In genomic region chrX:139204903-139205667, GRCh38 we compare ENCODE assay signal across 8 cellular contexts.
DNase-seq lines count a peak whose midpoint lies in the region; ATAC-seq and TF ChIP-seq lines count a peak whose summit lies in the region.

No MANE protein-coding gene starts in this region.

- ATAC-seq in omental fat pad (ENCODE audit: low FRiP score) (peak; percentile 49), HG02970 (IDR thresholded peaks at IDR 0.05; ENCODE audit: low FRiP score, unreplicated experiment) (no peak)

- no peaks in the 10 kb centered on the region for H4K20me1 ChIP-seq in SK-N-SH (ENCODE audit: insufficient read depth)

- TF ChIP-seq CTCF in SK-N-SH (IDR thresholded peaks at IDR 0.05) (no peak), foreskin fibroblast (IDR thresholded peaks at IDR 0.05; ENCODE audit: low read depth, low read length) (no peak), omental fat pad (IDR thresholded peaks at IDR 0.05) (no peak), GM20000 (IDR thresholded peaks at IDR 0.05; ENCODE audit: extremely low read depth, missing control alignments) (no peak)

- no peaks in the 10 kb centered on the region for H3F3A ChIP-seq in SK-N-SH (replicated peaks; ENCODE audit: insufficient read depth)

- H3K79me2 ChIP-seq in SK-N-SH (ENCODE audit: insufficient read depth): no peaks in the 10 kb centered on the region

- TF ChIP-seq EP300 in SK-N-SH (IDR thresholded peaks at IDR 0.05; ENCODE audit: borderline replicate concordance in 1 of 2, low read depth in 1 of 2, low read length in 1 of 2): no peak

- CTCF ChIA-PET in SK-N-SH (lab: Yijun Ruan, JAX): interaction anchor here (0.6 kb wide), 1 partner anchor 10 kb away, joined by 3 read pairs; no protein-coding TSS in a partner anchor

- no peaks in the 10 kb centered on the region for H3K9me2 ChIP-seq in SK-N-SH

- H2AFZ ChIP-seq in SK-N-SH (ENCODE audit: low read depth): 0 out of 2 replicates have a peak overlapping the region, but pooled peaks have one; percentile 46

- POLR2A ChIA-PET in SK-N-SH (lab: Yijun Ruan, JAX): no interaction called here

- H3K9ac ChIP-seq in SK-N-SH: no peak overlapping the region

- DNase-seq in activated gamma-delta T cell (lab: John Stamatoyannopoulos, UW) (peak; percentile 11), activated gamma-delta T cell treated with Interleukin-2 at 50 U/mL for 16 hours (no peak), SK-N-SH (peak; percentile 27), foreskin fibroblast (peak in 1 of 2 donors; percentile 19), omental fat pad (ENCODE audit: low spot score) (no peak), GM20000 (ENCODE audit: low spot score) (no peak), mesenteric fat pad (ENCODE audit: low spot score) (no peak)

- no peaks in the 10 kb centered on the region for H3K36me3 ChIP-seq in SK-N-SH (replicated peaks in 1 of 2; ENCODE audit: control insufficient read depth in 1 of 2, insufficient read depth in 2 of 2, low read length in 1 of 2)

- H3K4me2 ChIP-seq in SK-N-SH: peak overlapping the region; percentile 63

- 9% methylated on average over 27 of the region's 58 CpGs for WGBS in SK-N-SH (ENCODE audit: low lambda C conversion rate)

- TF ChIP-seq RAD21 in SK-N-SH (IDR thresholded peaks at IDR 0.05; ENCODE audit: low read length): no peak

- H3K4me1 ChIP-seq in SK-N-SH (ENCODE audit: control insufficient read depth in 1 of 2, insufficient read depth in 2 of 2, low read depth in 1 of 2, low read length in 1 of 2): no peaks in the 10 kb centered on the region

- peaks cover 29% of the 10 kb centered on the region for H3K27me3 ChIP-seq in SK-N-SH (ENCODE audit: insufficient read depth)

- no peak overlapping the region for H3K27ac ChIP-seq in SK-N-SH (ENCODE audit: low read depth in 2 of 2, low read length in 1 of 2)

- no peaks in the 10 kb centered on the region for H3K9me3 ChIP-seq in SK-N-SH

- H3K4me3 ChIP-seq in SK-N-SH (ENCODE audit: low read depth in 2 of 2, low read length in 1 of 2): peak overlapping the region in 1 of 2 experiments; percentile 41; a peak in 2 of 4 replicates
- H3K4me3 ChIP-seq in foreskin fibroblast (ENCODE audit: low read depth in 1 of 2, low read length in 2 of 2): peak overlapping the region; percentile 29 to 62

TF ChIP-seq in SK-N-SH, 30 proteins besides CTCF, POLR2A, EP300 and RAD21:
- TF ChIP-seq RCOR1 (IDR thresholded peaks at IDR 0.05; ENCODE audit: low read length) (no peak), ELF1 (IDR thresholded peaks at IDR 0.05) (no peak), RXRA (IDR thresholded peaks at IDR 0.05; ENCODE audit: borderline replicate concordance, low read depth) (no peak), CHD2 (IDR thresholded peaks at IDR 0.05; ENCODE audit: low read length, partially characterized antibody) (no peak), POLR2AphosphoS5 (IDR thresholded peaks at IDR 0.05; ENCODE audit: low read depth, low read length) (no peak), FOXM1 (IDR thresholded peaks at IDR 0.05; ENCODE audit: low read depth) (no peak), NRF1 (IDR thresholded peaks at IDR 0.05; ENCODE audit: low read depth, low read length) (no peak), GABPA (IDR thresholded peaks at IDR 0.05; ENCODE audit: low read depth) (no peak), SMC3 (IDR thresholded peaks at IDR 0.05; ENCODE audit: low read depth, low read length) (no peak), TEAD4 (IDR thresholded peaks at IDR 0.05; ENCODE audit: borderline replicate concordance, insufficient read depth) (no peak), JUND (IDR thresholded peaks at IDR 0.05) (no peak), EZH2phosphoT487 (IDR thresholded peaks at IDR 0.05; ENCODE audit: borderline replicate concordance, low read depth) (no peak), MEF2A (IDR thresholded peaks at IDR 0.05; ENCODE audit: borderline replicate concordance, low read depth) (no peak)
- TF ChIP-seq, protein P1, sequence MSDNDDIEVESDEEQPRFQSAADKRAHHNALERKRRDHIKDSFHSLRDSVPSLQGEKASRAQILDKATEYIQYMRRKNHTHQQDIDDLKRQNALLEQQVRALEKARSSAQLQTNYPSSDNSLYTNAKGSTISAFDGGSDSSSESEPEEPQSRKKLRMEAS (IDR thresholded peaks at IDR 0.05; ENCODE audit: low read depth): no peak
- TF ChIP-seq, protein P2, sequence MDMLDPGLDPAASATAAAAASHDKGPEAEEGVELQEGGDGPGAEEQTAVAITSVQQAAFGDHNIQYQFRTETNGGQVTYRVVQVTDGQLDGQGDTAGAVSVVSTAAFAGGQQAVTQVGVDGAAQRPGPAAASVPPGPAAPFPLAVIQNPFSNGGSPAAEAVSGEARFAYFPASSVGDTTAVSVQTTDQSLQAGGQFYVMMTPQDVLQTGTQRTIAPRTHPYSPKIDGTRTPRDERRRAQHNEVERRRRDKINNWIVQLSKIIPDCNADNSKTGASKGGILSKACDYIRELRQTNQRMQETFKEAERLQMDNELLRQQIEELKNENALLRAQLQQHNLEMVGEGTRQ (IDR thresholded peaks at IDR 0.05; ENCODE audit: borderline replicate concordance, low read depth, low read length): no peak
- TF ChIP-seq, protein P3, sequence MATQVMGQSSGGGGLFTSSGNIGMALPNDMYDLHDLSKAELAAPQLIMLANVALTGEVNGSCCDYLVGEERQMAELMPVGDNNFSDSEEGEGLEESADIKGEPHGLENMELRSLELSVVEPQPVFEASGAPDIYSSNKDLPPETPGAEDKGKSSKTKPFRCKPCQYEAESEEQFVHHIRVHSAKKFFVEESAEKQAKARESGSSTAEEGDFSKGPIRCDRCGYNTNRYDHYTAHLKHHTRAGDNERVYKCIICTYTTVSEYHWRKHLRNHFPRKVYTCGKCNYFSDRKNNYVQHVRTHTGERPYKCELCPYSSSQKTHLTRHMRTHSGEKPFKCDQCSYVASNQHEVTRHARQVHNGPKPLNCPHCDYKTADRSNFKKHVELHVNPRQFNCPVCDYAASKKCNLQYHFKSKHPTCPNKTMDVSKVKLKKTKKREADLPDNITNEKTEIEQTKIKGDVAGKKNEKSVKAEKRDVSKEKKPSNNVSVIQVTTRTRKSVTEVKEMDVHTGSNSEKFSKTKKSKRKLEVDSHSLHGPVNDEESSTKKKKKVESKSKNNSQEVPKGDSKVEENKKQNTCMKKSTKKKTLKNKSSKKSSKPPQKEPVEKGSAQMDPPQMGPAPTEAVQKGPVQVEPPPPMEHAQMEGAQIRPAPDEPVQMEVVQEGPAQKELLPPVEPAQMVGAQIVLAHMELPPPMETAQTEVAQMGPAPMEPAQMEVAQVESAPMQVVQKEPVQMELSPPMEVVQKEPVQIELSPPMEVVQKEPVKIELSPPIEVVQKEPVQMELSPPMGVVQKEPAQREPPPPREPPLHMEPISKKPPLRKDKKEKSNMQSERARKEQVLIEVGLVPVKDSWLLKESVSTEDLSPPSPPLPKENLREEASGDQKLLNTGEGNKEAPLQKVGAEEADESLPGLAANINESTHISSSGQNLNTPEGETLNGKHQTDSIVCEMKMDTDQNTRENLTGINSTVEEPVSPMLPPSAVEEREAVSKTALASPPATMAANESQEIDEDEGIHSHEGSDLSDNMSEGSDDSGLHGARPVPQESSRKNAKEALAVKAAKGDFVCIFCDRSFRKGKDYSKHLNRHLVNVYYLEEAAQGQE (IDR thresholded peaks at IDR 0.05; ENCODE audit: low read depth, low read length): no peak
- TF ChIP-seq, protein P4, sequence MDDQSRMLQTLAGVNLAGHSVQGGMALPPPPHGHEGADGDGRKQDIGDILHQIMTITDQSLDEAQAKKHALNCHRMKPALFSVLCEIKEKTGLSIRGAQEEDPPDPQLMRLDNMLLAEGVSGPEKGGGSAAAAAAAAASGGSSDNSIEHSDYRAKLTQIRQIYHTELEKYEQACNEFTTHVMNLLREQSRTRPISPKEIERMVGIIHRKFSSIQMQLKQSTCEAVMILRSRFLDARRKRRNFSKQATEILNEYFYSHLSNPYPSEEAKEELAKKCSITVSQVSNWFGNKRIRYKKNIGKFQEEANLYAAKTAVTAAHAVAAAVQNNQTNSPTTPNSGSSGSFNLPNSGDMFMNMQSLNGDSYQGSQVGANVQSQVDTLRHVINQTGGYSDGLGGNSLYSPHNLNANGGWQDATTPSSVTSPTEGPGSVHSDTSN (IDR thresholded peaks at IDR 0.05): no peak

Comparison
In these comparisons a context has a peak if more than half of its experiments do, and no peak if none do; other contexts are left out.
1. DNase-seq: peak in activated gamma-delta T cell (single experiment) and SK-N-SH (single experiment); none in activated gamma-delta T cell treated with Interleukin-2 at 50 U/mL for 16 hours (single experiment), omental fat pad (single experiment), GM20000 (single experiment) and mesenteric fat pad (single experiment).